1 cellular context compared by ENCODE assay signal in the genomic region with DNA sequence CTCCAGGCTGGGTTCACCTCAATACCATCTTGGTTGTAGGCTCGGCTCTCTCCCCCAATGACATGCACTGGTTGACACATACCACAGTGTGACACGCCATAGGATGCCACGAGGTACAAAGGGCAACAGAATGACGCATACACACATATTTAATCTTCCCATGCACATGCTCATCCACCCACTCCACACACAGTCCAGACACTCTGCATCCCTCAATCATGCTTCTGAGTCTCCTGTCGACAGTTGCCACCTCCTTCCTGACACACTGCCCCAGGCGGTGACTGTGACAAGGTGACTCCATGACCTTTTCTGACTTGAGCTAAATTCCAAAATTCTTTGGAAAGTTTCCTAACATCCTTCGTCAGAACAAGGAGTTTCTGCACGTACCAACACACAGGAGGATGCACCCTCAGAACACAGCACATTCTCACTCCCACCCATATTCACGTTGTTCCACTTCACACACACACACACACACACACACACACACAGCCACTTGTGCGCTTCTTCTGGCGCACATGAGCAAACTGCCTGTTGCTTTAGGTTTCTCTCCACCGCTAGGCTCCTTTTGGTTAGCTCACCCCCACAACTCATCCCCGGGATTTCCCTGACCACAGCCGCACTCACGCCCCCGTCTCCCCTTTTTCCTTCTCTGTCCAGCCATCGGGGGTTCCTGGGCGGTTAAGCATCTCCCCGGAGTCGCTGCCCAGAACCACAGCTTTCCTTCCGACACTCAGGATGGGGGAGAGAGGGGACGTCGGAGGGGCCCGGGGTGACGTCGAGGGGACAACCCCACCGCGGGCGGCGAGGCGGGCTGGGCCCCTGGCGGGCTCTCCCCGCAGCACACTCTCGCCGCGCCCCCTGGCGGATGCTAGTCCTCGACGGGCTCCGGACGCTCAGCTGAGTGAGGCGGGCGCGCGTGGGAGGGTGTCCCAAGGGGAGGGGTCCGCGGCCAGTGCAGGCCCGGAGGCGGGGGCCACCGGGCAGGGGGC.
TF ChIP-seq lines count a peak whose summit lies in the region.

No MANE protein-coding gene starts in this region.

TF ChIP-seq in HepG2, 621 proteins besides CTCF, POLR2A, EP300 and RAD21 (continued from another document):
- TF ChIP-seq, protein P1, sequence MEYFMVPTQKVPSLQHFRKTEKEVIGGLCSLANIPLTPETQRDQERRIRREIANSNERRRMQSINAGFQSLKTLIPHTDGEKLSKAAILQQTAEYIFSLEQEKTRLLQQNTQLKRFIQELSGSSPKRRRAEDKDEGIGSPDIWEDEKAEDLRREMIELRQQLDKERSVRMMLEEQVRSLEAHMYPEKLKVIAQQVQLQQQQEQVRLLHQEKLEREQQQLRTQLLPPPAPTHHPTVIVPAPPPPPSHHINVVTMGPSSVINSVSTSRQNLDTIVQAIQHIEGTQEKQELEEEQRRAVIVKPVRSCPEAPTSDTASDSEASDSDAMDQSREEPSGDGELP (IDR thresholded peaks at IDR 0.05; ENCODE audit: borderline replicate concordance, low read depth) = peak; percentile 17; the same call in 1 of the 2 replicates
- TF ChIP-seq HINFP (CRISPR knock-in tag; IDR thresholded peaks at IDR 0.05; ENCODE audit: low read depth) (0 out of 2 replicates have a peak, but pooled peaks have one; percentile 40), LCORL (IDR thresholded peaks at IDR 0.05) (no peak), LCORL (CRISPR knock-in tag; IDR thresholded peaks at IDR 0.05) (no peak), HNF1B (CRISPR knock-in tag; IDR thresholded peaks at IDR 0.05) (no peak), HDAC1 (CRISPR knock-in tag; IDR thresholded peaks at IDR 0.05) (no peak), ZNF232 (CRISPR knock-in tag; IDR thresholded peaks at IDR 0.05; ENCODE audit: borderline replicate concordance) (no peak), ZNF878 (CRISPR knock-in tag; IDR thresholded peaks at IDR 0.05) (no peak), PATZ1 (CRISPR knock-in tag; IDR thresholded peaks at IDR 0.05) (peak; percentile 64), FOSL2 (CRISPR knock-in tag; IDR thresholded peaks at IDR 0.05) (peak; percentile 81), TEAD2 (CRISPR knock-in tag; IDR thresholded peaks at IDR 0.05) (no peak), ZBTB42 (CRISPR knock-in tag; IDR thresholded peaks at IDR 0.05) (no peak), ZNF589 (CRISPR knock-in tag; conservative IDR thresholded peaks at IDR 0.05) (no peak), ZNF564 (CRISPR knock-in tag; IDR thresholded peaks at IDR 0.05) (no peak), MEIS1 (CRISPR knock-in tag; IDR thresholded peaks at IDR 0.05; ENCODE audit: borderline replicate concordance) (no peak), CENPT (CRISPR knock-in tag; IDR thresholded peaks at IDR 0.05; ENCODE audit: low read depth) (no peak), ZSCAN29 (CRISPR knock-in tag; conservative IDR thresholded peaks at IDR 0.05) (no peak), SAP130 (CRISPR knock-in tag; IDR thresholded peaks at IDR 0.05; ENCODE audit: low read depth) (peak; percentile 32; the same call in 1 of the 2 replicates), ESRRA (CRISPR knock-in tag; IDR thresholded peaks at IDR 0.05; ENCODE audit: low read depth) (no peak), TBL1XR1 (IDR thresholded peaks at IDR 0.05; ENCODE audit: borderline replicate concordance, low read length, partially characterized antibody) (no peak), KAT8 (CRISPR knock-in tag; IDR thresholded peaks at IDR 0.05) (no peak), NFKBIZ (CRISPR knock-in tag; IDR thresholded peaks at IDR 0.05) (no peak)
- TF ChIP-seq, protein P2, sequence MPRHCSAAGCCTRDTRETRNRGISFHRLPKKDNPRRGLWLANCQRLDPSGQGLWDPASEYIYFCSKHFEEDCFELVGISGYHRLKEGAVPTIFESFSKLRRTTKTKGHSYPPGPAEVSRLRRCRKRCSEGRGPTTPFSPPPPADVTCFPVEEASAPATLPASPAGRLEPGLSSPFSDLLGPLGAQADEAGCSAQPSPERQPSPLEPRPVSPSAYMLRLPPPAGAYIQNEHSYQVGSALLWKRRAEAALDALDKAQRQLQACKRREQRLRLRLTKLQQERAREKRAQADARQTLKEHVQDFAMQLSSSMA (CRISPR knock-in tag; IDR thresholded peaks at IDR 0.05) = no peak
- TF ChIP-seq, protein P3, sequence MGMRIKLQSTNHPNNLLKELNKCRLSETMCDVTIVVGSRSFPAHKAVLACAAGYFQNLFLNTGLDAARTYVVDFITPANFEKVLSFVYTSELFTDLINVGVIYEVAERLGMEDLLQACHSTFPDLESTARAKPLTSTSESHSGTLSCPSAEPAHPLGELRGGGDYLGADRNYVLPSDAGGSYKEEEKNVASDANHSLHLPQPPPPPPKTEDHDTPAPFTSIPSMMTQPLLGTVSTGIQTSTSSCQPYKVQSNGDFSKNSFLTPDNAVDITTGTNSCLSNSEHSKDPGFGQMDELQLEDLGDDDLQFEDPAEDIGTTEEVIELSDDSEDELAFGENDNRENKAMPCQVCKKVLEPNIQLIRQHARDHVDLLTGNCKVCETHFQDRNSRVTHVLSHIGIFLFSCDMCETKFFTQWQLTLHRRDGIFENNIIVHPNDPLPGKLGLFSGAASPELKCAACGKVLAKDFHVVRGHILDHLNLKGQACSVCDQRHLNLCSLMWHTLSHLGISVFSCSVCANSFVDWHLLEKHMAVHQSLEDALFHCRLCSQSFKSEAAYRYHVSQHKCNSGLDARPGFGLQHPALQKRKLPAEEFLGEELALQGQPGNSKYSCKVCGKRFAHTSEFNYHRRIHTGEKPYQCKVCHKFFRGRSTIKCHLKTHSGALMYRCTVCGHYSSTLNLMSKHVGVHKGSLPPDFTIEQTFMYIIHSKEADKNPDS (CRISPR knock-in tag; IDR thresholded peaks at IDR 0.05) = no peak
- TF ChIP-seq, protein P4, sequence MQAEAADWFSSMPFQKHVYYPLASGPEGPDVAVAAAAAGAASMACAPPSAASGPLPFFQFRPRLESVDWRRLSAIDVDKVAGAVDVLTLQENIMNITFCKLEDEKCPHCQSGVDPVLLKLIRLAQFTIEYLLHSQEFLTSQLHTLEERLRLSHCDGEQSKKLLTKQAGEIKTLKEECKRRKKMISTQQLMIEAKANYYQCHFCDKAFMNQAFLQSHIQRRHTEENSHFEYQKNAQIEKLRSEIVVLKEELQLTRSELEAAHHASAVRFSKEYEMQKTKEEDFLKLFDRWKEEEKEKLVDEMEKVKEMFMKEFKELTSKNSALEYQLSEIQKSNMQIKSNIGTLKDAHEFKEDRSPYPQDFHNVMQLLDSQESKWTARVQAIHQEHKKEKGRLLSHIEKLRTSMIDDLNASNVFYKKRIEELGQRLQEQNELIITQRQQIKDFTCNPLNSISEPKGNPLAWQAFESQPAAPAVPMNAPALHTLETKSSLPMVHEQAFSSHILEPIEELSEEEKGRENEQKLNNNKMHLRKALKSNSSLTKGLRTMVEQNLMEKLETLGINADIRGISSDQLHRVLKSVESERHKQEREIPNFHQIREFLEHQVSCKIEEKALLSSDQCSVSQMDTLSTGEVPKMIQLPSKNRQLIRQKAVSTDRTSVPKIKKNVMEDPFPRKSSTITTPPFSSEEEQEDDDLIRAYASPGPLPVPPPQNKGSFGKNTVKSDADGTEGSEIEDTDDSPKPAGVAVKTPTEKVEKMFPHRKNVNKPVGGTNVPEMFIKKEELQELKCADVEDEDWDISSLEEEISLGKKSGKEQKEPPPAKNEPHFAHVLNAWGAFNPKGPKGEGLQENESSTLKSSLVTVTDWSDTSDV (CRISPR knock-in tag; IDR thresholded peaks at IDR 0.05) = no peak
- TF ChIP-seq, protein P5, sequence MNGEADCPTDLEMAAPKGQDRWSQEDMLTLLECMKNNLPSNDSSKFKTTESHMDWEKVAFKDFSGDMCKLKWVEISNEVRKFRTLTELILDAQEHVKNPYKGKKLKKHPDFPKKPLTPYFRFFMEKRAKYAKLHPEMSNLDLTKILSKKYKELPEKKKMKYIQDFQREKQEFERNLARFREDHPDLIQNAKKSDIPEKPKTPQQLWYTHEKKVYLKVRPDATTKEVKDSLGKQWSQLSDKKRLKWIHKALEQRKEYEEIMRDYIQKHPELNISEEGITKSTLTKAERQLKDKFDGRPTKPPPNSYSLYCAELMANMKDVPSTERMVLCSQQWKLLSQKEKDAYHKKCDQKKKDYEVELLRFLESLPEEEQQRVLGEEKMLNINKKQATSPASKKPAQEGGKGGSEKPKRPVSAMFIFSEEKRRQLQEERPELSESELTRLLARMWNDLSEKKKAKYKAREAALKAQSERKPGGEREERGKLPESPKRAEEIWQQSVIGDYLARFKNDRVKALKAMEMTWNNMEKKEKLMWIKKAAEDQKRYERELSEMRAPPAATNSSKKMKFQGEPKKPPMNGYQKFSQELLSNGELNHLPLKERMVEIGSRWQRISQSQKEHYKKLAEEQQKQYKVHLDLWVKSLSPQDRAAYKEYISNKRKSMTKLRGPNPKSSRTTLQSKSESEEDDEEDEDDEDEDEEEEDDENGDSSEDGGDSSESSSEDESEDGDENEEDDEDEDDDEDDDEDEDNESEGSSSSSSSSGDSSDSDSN (CRISPR knock-in tag; IDR thresholded peaks at IDR 0.05) = peak; percentile 12; the same call in 1 of the 2 replicates
